In genomic region chr1:41955461-41956159, GRCh38 we compare ENCODE assay signal across 1 cellular context.
TF ChIP-seq lines count a peak whose summit lies in the region.

No MANE protein-coding gene starts in this region.

TF ChIP-seq in GM12878, 131 proteins besides CTCF, POLR2A, EP300 and RAD21 (continued from another document and continues in another):
- no peak for TF ChIP-seq ZBTB11 (CRISPR knock-in tag; IDR thresholded peaks at IDR 0.05)
- peak; percentile 48 to 75; a peak in 3 of 4 replicates for TF ChIP-seq BHLHE40 (IDR thresholded peaks at IDR 0.05; ENCODE audit: borderline replicate concordance in 1 of 2, low read depth in 2 of 2, low read length in 1 of 2)
- TF ChIP-seq GATAD2B (conservative IDR thresholded peaks at IDR 0.05; ENCODE audit: low read depth) = peak; percentile 58; the same call in 1 of the 2 replicates
- no peak for TF ChIP-seq ZBTB33 (IDR thresholded peaks at IDR 0.05)
- TF ChIP-seq CHD2 (IDR thresholded peaks at IDR 0.05; ENCODE audit: borderline replicate concordance, low read depth, low read length) = peak; percentile 13; the same call in 1 of the 2 replicates
- TF ChIP-seq HDAC6 (IDR thresholded peaks at IDR 0.05; ENCODE audit: unreplicated experiment) = no peak
- TF ChIP-seq ATF7 (IDR thresholded peaks at IDR 0.05; ENCODE audit: low read depth) = peak; percentile 99
- TF ChIP-seq HSF1 (IDR thresholded peaks at IDR 0.05; ENCODE audit: low read depth, low read length) = peak; percentile 83; the same call in 1 of the 2 replicates
- no peak; the same call in 1 of the 2 replicates for TF ChIP-seq ZNF217 (IDR thresholded peaks at IDR 0.05)
- no peak for TF ChIP-seq SREBF1 (IDR thresholded peaks at IDR 0.05; ENCODE audit: low read length)
- no peak for TF ChIP-seq NR2C2 (IDR thresholded peaks at IDR 0.05; ENCODE audit: borderline replicate concordance, control insufficient read depth, insufficient read length, low read depth)
- TF ChIP-seq SUPT20H (IDR thresholded peaks at IDR 0.05; ENCODE audit: borderline replicate concordance, control insufficient read depth, low read depth, low read length) = no peak
- no peak for TF ChIP-seq NKRF (conservative IDR thresholded peaks at IDR 0.05)
- TF ChIP-seq PRDM15 (CRISPR knock-in tag; IDR thresholded peaks at IDR 0.05) = no peak
- no peak; the same call in 1 of the 2 replicates for TF ChIP-seq PKNOX1 (IDR thresholded peaks at IDR 0.05)
- TF ChIP-seq RAD51 (IDR thresholded peaks at IDR 0.05) = peak; percentile 31; the same call in 1 of the 2 replicates
- TF ChIP-seq SP1 (IDR thresholded peaks at IDR 0.05; ENCODE audit: low read depth, low read length) = no peak
- peak; percentile 18 for TF ChIP-seq KLF5 (IDR thresholded peaks at IDR 0.05; ENCODE audit: partially characterized antibody)
- peak; percentile 41; the same call in 1 of the 2 replicates for TF ChIP-seq ZNF384 (IDR thresholded peaks at IDR 0.05; ENCODE audit: borderline replicate concordance, low read depth, low read length)
- TF ChIP-seq JUND (IDR thresholded peaks at IDR 0.05; ENCODE audit: low read depth, low read length) = 0 out of 2 replicates have a peak, but pooled peaks have one; percentile 9
- TF ChIP-seq ZBTB4 (CRISPR knock-in tag; IDR thresholded peaks at IDR 0.05) = no peak
- TF ChIP-seq SIN3A (IDR thresholded peaks at IDR 0.05; ENCODE audit: low read depth, low read length) = no peak
- no peak for TF ChIP-seq MXI1 (IDR thresholded peaks at IDR 0.05; ENCODE audit: low read depth, low read length)
- TF ChIP-seq PAX5 (IDR thresholded peaks at IDR 0.05; ENCODE audit: borderline replicate concordance, low read depth, low read length) = peak; percentile 65; the same call in 1 of the 2 replicates
- no peak for TF ChIP-seq ZBED1 (IDR thresholded peaks at IDR 0.05; ENCODE audit: borderline replicate concordance)
- no peak for TF ChIP-seq TBL1XR1 (IDR thresholded peaks at IDR 0.05; ENCODE audit: low read depth, low read length)
- no peak for TF ChIP-seq KAT2A (conservative IDR thresholded peaks at IDR 0.05; ENCODE audit: control insufficient read depth, low read depth, low read length)
- 0 out of 4 replicates have a peak, but pooled peaks of 1 of the 2 experiments have one; percentile 30 for TF ChIP-seq ETV6 (conservative IDR thresholded peaks at IDR 0.05 in 1 of 2, IDR thresholded peaks at IDR 0.05 in 1 of 2; ENCODE audit: borderline replicate concordance in 1 of 2, low read depth in 1 of 2)
- TF ChIP-seq PBX3 (IDR thresholded peaks at IDR 0.05; ENCODE audit: insufficient replicate concordance, low read depth, low read length) = no peak
- TF ChIP-seq PAX8 (IDR thresholded peaks at IDR 0.05) = no peak
- no peak for TF ChIP-seq YY1 (IDR thresholded peaks at IDR 0.05; ENCODE audit: low read depth, low read length)
- TF ChIP-seq BCL3 (IDR thresholded peaks at IDR 0.05; ENCODE audit: borderline replicate concordance, insufficient read depth, low read depth, low read length, poor library complexity, severe bottlenecking) = no peak
- peak; percentile 10; the same call in 1 of the 2 replicates for TF ChIP-seq ZSCAN29 (IDR thresholded peaks at IDR 0.05)
- peak; percentile 94 for TF ChIP-seq DPF2 (IDR thresholded peaks at IDR 0.05)
- TF ChIP-seq TCF3 (IDR thresholded peaks at IDR 0.05; ENCODE audit: borderline replicate concordance, insufficient read depth, low read depth, low read length) = no peak
- TF ChIP-seq RCOR1 (conservative IDR thresholded peaks at IDR 0.05; ENCODE audit: low read depth, low read length) = no peak
- no peak for TF ChIP-seq ESRRA (IDR thresholded peaks at IDR 0.05; ENCODE audit: low read length)
- no peak for TF ChIP-seq POLR2AphosphoS5 (IDR thresholded peaks at IDR 0.05; ENCODE audit: low read length)
- peak; percentile 96 for TF ChIP-seq RUNX3 (IDR thresholded peaks at IDR 0.05; ENCODE audit: low read length)
- no peak for TF ChIP-seq POLR2AphosphoS2 (IDR thresholded peaks at IDR 0.05; ENCODE audit: low read depth, low read length)
